In the genomic region with DNA sequence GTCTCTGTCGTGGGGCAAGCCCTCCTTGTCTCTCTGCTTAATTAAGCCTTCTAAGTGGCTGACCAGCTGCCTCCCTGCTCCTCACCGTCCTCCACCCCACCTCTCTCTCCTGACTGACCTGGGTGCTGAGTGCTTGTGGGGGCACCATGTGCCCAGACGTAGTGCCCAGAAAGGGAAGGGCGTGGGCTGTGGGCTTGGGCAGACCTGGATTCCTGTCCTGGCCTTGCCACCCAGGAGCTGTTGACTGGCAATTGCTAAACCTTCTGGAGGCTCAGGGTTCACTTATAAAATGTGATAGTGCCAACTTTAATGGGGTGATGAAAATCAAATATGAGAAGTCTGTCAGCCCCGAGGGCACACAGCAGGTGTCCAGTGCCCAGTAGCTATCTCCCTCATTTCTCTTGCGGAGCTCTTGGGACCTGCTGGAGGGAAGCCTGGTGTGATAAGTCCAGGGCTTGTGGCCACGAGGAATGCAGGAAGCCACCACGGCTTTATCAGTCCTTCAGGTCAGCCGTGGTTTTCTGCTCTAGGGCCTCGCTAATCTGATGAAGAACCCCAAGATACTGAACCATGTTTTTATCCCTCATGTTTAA, we compare ENCODE assay signal across 1 cellular context.
TF ChIP-seq lines count a peak whose summit lies in the region.

No MANE protein-coding gene starts in this region.

TF ChIP-seq in K562, 482 proteins besides CTCF, POLR2A, EP300 and RAD21 (continues in another document):
- TF ChIP-seq SMARCA5 (IDR thresholded peaks at IDR 0.05) (no peak), ZNF124 (CRISPR knock-in tag; IDR thresholded peaks at IDR 0.05) (no peak), ETV5 (CRISPR knock-in tag; IDR thresholded peaks at IDR 0.05; ENCODE audit: low read depth) (no peak), CBFA2T2 (conservative IDR thresholded peaks at IDR 0.05) (peak; percentile 42; the same call in 1 of the 2 replicates), RAD51 (IDR thresholded peaks at IDR 0.05; ENCODE audit: borderline replicate concordance, low read depth) (no peak), ETV6 (IDR thresholded peaks at IDR 0.05; ENCODE audit: borderline replicate concordance in 1 of 2, low read depth in 2 of 2, low read length in 1 of 2) (no peak), ETV6 (CRISPR knock-in tag; IDR thresholded peaks at IDR 0.05; ENCODE audit: borderline replicate concordance) (no peak), ELF1 (tag; IDR thresholded peaks at IDR 0.05) (peak; percentile 30; the same call in 1 of the 2 replicates), MAFF (IDR thresholded peaks at IDR 0.05; ENCODE audit: low read length) (no peak), CTBP1 (IDR thresholded peaks at IDR 0.05; ENCODE audit: borderline replicate concordance) (peak; percentile 55; the same call in 1 of the 2 replicates), KLF16 (IDR thresholded peaks at IDR 0.05) (no peak), L3MBTL2 (IDR thresholded peaks at IDR 0.05) (peak; percentile 53), RBM39 (optimal IDR thresholded peaks at IDR 0.05; ENCODE audit: low read depth, low read length) (no peak), PHB2 (IDR thresholded peaks at IDR 0.05; ENCODE audit: low read depth) (no peak), MEIS2 (IDR thresholded peaks at IDR 0.05; ENCODE audit: partially characterized antibody) (no peak), CBFA2T3 (IDR thresholded peaks at IDR 0.05) (peak; percentile 62), BHLHE40 (IDR thresholded peaks at IDR 0.05; ENCODE audit: low read length) (0 out of 2 replicates have a peak, but pooled peaks have one; percentile 31), TBL1XR1 (IDR thresholded peaks at IDR 0.05; ENCODE audit: low read length in 2 of 2) (0 out of 4 replicates have a peak, but pooled peaks of 1 of the 2 experiments have one; percentile 29), FOXA3 (CRISPR knock-in tag; conservative IDR thresholded peaks at IDR 0.05 in 1 of 2, IDR thresholded peaks at IDR 0.05 in 1 of 2) (no peak), MCM5 (IDR thresholded peaks at IDR 0.05; ENCODE audit: low read depth) (no peak), ZNF354B (CRISPR knock-in tag; IDR thresholded peaks at IDR 0.05) (no peak), CBX3 (IDR thresholded peaks at IDR 0.05; ENCODE audit: borderline replicate concordance in 1 of 2, low read length in 2 of 2) (no peak), ZBTB17 (CRISPR knock-in tag; IDR thresholded peaks at IDR 0.05) (no peak), TEAD4 (IDR thresholded peaks at IDR 0.05; ENCODE audit: low read length) (peak; percentile 78), TEAD4 (CRISPR knock-in tag; IDR thresholded peaks at IDR 0.05; ENCODE audit: borderline replicate concordance) (no peak), ZNF239 (CRISPR knock-in tag; IDR thresholded peaks at IDR 0.05) (no peak), PHF8 (IDR thresholded peaks at IDR 0.05; ENCODE audit: borderline replicate concordance, low read length) (no peak), TCFL5 (CRISPR knock-in tag; conservative IDR thresholded peaks at IDR 0.05) (no peak), RBM15 (IDR thresholded peaks at IDR 0.05; ENCODE audit: insufficient read depth, low read length) (no peak), ZFP1 (CRISPR knock-in tag; IDR thresholded peaks at IDR 0.05) (no peak), MEF2A (IDR thresholded peaks at IDR 0.05; ENCODE audit: control insufficient read depth, low read depth, low read length) (no peak), TAF7 (tag; IDR thresholded peaks at IDR 0.05) (no peak), RBM25 (IDR thresholded peaks at IDR 0.05; ENCODE audit: low read depth, low read length, severe bottlenecking) (no peak), ZNF41 (CRISPR knock-in tag; conservative IDR thresholded peaks at IDR 0.05) (no peak), ZNF263 (CRISPR knock-in tag; IDR thresholded peaks at IDR 0.05; ENCODE audit: borderline replicate concordance) (no peak), ZBTB7A (IDR thresholded peaks at IDR 0.05; ENCODE audit: borderline replicate concordance, control insufficient read depth, low read depth, low read length) (no peak), ZNF57 (CRISPR knock-in tag; IDR thresholded peaks at IDR 0.05) (no peak)
- TF ChIP-seq, protein P1, sequence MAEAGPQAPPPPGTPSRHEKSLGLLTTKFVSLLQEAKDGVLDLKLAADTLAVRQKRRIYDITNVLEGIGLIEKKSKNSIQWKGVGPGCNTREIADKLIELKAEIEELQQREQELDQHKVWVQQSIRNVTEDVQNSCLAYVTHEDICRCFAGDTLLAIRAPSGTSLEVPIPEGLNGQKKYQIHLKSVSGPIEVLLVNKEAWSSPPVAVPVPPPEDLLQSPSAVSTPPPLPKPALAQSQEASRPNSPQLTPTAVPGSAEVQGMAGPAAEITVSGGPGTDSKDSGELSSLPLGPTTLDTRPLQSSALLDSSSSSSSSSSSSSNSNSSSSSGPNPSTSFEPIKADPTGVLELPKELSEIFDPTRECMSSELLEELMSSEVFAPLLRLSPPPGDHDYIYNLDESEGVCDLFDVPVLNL (CRISPR knock-in tag; IDR thresholded peaks at IDR 0.05; ENCODE audit: low read depth): no peak
- TF ChIP-seq, protein P2, sequence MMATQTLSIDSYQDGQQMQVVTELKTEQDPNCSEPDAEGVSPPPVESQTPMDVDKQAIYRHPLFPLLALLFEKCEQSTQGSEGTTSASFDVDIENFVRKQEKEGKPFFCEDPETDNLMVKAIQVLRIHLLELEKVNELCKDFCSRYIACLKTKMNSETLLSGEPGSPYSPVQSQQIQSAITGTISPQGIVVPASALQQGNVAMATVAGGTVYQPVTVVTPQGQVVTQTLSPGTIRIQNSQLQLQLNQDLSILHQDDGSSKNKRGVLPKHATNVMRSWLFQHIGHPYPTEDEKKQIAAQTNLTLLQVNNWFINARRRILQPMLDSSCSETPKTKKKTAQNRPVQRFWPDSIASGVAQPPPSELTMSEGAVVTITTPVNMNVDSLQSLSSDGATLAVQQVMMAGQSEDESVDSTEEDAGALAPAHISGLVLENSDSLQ (IDR thresholded peaks at IDR 0.05): no peak
- TF ChIP-seq, protein P3, sequence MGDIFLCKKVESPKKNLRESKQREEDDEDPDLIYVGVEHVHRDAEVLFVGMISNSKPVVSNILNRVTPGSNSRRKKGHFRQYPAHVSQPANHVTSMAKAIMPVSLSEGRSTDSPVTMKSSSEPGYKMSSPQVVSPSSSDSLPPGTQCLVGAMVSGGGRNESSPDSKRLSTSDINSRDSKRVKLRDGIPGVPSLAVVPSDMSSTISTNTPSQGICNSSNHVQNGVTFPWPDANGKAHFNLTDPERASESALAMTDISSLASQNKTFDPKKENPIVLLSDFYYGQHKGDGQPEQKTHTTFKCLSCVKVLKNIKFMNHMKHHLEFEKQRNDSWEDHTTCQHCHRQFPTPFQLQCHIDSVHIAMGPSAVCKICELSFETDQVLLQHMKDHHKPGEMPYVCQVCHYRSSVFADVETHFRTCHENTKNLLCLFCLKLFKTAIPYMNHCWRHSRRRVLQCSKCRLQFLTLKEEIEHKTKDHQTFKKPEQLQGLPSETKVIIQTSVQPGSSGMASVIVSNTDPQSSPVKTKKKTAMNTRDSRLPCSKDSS (IDR thresholded peaks at IDR 0.05; ENCODE audit: low read depth, partially characterized antibody): no peak
- TF ChIP-seq, protein P4, sequence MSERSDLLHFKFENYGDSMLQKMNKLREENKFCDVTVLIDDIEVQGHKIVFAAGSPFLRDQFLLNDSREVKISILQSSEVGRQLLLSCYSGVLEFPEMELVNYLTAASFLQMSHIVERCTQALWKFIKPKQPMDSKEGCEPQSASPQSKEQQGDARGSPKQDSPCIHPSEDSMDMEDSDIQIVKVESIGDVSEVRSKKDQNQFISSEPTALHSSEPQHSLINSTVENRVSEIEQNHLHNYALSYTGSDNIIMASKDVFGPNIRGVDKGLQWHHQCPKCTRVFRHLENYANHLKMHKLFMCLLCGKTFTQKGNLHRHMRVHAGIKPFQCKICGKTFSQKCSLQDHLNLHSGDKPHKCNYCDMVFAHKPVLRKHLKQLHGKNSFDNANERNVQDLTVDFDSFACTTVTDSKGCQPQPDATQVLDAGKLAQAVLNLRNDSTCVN (CRISPR knock-in tag; IDR thresholded peaks at IDR 0.05): no peak
- TF ChIP-seq, protein P5, sequence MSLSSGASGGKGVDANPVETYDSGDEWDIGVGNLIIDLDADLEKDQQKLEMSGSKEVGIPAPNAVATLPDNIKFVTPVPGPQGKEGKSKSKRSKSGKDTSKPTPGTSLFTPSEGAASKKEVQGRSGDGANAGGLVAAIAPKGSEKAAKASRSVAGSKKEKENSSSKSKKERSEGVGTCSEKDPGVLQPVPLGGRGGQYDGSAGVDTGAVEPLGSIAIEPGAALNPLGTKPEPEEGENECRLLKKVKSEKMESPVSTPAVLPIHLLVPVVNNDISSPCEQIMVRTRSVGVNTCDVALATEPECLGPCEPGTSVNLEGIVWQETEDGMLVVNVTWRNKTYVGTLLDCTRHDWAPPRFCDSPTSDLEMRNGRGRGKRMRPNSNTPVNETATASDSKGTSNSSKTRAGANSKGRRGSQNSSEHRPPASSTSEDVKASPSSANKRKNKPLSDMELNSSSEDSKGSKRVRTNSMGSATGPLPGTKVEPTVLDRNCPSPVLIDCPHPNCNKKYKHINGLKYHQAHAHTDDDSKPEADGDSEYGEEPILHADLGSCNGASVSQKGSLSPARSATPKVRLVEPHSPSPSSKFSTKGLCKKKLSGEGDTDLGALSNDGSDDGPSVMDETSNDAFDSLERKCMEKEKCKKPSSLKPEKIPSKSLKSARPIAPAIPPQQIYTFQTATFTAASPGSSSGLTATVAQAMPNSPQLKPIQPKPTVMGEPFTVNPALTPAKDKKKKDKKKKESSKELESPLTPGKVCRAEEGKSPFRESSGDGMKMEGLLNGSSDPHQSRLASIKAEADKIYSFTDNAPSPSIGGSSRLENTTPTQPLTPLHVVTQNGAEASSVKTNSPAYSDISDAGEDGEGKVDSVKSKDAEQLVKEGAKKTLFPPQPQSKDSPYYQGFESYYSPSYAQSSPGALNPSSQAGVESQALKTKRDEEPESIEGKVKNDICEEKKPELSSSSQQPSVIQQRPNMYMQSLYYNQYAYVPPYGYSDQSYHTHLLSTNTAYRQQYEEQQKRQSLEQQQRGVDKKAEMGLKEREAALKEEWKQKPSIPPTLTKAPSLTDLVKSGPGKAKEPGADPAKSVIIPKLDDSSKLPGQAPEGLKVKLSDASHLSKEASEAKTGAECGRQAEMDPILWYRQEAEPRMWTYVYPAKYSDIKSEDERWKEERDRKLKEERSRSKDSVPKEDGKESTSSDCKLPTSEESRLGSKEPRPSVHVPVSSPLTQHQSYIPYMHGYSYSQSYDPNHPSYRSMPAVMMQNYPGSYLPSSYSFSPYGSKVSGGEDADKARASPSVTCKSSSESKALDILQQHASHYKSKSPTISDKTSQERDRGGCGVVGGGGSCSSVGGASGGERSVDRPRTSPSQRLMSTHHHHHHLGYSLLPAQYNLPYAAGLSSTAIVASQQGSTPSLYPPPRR (CRISPR knock-in tag; IDR thresholded peaks at IDR 0.05; ENCODE audit: borderline replicate concordance): no peak
- TF ChIP-seq, protein P6, sequence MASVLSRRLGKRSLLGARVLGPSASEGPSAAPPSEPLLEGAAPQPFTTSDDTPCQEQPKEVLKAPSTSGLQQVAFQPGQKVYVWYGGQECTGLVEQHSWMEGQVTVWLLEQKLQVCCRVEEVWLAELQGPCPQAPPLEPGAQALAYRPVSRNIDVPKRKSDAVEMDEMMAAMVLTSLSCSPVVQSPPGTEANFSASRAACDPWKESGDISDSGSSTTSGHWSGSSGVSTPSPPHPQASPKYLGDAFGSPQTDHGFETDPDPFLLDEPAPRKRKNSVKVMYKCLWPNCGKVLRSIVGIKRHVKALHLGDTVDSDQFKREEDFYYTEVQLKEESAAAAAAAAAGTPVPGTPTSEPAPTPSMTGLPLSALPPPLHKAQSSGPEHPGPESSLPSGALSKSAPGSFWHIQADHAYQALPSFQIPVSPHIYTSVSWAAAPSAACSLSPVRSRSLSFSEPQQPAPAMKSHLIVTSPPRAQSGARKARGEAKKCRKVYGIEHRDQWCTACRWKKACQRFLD (CRISPR knock-in tag; IDR thresholded peaks at IDR 0.05): no peak
- TF ChIP-seq, protein P7, sequence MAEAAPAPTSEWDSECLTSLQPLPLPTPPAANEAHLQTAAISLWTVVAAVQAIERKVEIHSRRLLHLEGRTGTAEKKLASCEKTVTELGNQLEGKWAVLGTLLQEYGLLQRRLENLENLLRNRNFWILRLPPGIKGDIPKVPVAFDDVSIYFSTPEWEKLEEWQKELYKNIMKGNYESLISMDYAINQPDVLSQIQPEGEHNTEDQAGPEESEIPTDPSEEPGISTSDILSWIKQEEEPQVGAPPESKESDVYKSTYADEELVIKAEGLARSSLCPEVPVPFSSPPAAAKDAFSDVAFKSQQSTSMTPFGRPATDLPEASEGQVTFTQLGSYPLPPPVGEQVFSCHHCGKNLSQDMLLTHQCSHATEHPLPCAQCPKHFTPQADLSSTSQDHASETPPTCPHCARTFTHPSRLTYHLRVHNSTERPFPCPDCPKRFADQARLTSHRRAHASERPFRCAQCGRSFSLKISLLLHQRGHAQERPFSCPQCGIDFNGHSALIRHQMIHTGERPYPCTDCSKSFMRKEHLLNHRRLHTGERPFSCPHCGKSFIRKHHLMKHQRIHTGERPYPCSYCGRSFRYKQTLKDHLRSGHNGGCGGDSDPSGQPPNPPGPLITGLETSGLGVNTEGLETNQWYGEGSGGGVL (CRISPR knock-in tag; IDR thresholded peaks at IDR 0.05): no peak
- TF ChIP-seq, protein P8, sequence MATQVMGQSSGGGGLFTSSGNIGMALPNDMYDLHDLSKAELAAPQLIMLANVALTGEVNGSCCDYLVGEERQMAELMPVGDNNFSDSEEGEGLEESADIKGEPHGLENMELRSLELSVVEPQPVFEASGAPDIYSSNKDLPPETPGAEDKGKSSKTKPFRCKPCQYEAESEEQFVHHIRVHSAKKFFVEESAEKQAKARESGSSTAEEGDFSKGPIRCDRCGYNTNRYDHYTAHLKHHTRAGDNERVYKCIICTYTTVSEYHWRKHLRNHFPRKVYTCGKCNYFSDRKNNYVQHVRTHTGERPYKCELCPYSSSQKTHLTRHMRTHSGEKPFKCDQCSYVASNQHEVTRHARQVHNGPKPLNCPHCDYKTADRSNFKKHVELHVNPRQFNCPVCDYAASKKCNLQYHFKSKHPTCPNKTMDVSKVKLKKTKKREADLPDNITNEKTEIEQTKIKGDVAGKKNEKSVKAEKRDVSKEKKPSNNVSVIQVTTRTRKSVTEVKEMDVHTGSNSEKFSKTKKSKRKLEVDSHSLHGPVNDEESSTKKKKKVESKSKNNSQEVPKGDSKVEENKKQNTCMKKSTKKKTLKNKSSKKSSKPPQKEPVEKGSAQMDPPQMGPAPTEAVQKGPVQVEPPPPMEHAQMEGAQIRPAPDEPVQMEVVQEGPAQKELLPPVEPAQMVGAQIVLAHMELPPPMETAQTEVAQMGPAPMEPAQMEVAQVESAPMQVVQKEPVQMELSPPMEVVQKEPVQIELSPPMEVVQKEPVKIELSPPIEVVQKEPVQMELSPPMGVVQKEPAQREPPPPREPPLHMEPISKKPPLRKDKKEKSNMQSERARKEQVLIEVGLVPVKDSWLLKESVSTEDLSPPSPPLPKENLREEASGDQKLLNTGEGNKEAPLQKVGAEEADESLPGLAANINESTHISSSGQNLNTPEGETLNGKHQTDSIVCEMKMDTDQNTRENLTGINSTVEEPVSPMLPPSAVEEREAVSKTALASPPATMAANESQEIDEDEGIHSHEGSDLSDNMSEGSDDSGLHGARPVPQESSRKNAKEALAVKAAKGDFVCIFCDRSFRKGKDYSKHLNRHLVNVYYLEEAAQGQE (CRISPR knock-in tag; IDR thresholded peaks at IDR 0.05; ENCODE audit: low read depth): no peak
- TF ChIP-seq, protein P9, sequence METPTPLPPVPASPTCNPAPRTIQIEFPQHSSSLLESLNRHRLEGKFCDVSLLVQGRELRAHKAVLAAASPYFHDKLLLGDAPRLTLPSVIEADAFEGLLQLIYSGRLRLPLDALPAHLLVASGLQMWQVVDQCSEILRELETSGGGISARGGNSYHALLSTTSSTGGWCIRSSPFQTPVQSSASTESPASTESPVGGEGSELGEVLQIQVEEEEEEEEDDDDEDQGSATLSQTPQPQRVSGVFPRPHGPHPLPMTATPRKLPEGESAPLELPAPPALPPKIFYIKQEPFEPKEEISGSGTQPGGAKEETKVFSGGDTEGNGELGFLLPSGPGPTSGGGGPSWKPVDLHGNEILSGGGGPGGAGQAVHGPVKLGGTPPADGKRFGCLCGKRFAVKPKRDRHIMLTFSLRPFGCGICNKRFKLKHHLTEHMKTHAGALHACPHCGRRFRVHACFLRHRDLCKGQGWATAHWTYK (CRISPR knock-in tag; IDR thresholded peaks at IDR 0.05): no peak
